8 cellular contexts compared by ENCODE assay signal in genomic region chr5:56329652-56330051, GRCh38.
A peak's percentile ranks its signal among the peaks of the same experiment; 100 is the strongest.
DNase-seq lines count a peak whose midpoint lies in the region; ATAC-seq and TF ChIP-seq lines count a peak whose summit lies in the region.

No MANE protein-coding gene starts in this region.

- no peaks in the 10 kb centered on the region for H3K36me3 ChIP-seq in mammary epithelial cell (ENCODE audit: insufficient read depth, low read length)

- H3K79me2 ChIP-seq in mammary epithelial cell (ENCODE audit: insufficient read depth, low read length): no peaks in the 10 kb centered on the region

- H3K4me1 Mint-ChIP-seq in effector memory CD8-positive, alpha-beta T cell (ENCODE audit: low read depth in 2 of 2): peaks cover 10 to 20% of the 10 kb centered on the region in 2 donors

- no peak overlapping the region for H3K4me2 ChIP-seq in mammary epithelial cell (ENCODE audit: insufficient read depth, low read depth, low read length)

- H3K9me3 Mint-ChIP-seq in effector memory CD8-positive, alpha-beta T cell: no peaks in the 10 kb centered on the region

- CTCF ChIA-PET in mammary epithelial cell (lab: Charles Lee; ENCODE audit: low non-redundant PET): no interaction called here

- no peaks in the 10 kb centered on the region for H4K20me1 ChIP-seq in mammary epithelial cell (ENCODE audit: insufficient read depth, low read length)

- 98% methylated on average over 3 of the region's 3 CpGs for WGBS in mammary epithelial cell (ENCODE audit: low coverage, missing lambda C conversion rate)

- H3K27ac ChIP-seq in mammary epithelial cell (ENCODE audit: insufficient read depth, low read depth, low read length): peak overlapping the region; percentile 56

- H3K27me3 Mint-ChIP-seq in effector memory CD8-positive, alpha-beta T cell: peaks cover 15 to 18% of the 10 kb centered on the region in 2 donors

- peaks cover 14% of the 10 kb centered on the region for H3K4me1 ChIP-seq in mammary epithelial cell (ENCODE audit: insufficient read depth, low read length)

- intact Hi-C loops in mammary epithelial cell (cut with micrococcal nuclease): no loop called here

- H3K27me3 ChIP-seq in mammary epithelial cell (ENCODE audit: insufficient read depth, low read length): no peaks in the 10 kb centered on the region

- peak; percentile 77 for DNase-seq in GM12865 (ENCODE audit: low read depth)
- DNase-seq in mammary epithelial cell: no peak
- no peak for DNase-seq in NCI-H2029 (lab: John Stamatoyannopoulos, UW)
- no peak for DNase-seq in inferior parietal cortex (ENCODE audit: extremely low spot score)
- no peak for DNase-seq in activated CD8-positive, alpha-beta memory T cell treated with anti-CD3 and anti-CD28 coated beads, Interleukin-2, amount 50 U/mL, for 4 hours
- no peak for DNase-seq in effector memory CD8-positive, alpha-beta T cell

- no peaks in the 10 kb centered on the region for H3K36me3 Mint-ChIP-seq in effector memory CD8-positive, alpha-beta T cell (ENCODE audit: insufficient read depth)

- no peak overlapping the region for H3K9ac ChIP-seq in mammary epithelial cell (ENCODE audit: insufficient read depth, low read length)

- H2AFZ ChIP-seq in mammary epithelial cell (ENCODE audit: low read depth, low read length): peak overlapping the region; percentile 34

- H3K4me3 Mint-ChIP-seq in effector memory CD8-positive, alpha-beta T cell: no peak overlapping the region

- H3K27ac Mint-ChIP-seq in effector memory CD8-positive, alpha-beta T cell: peak overlapping the region in 1 of 2 donors; percentile 35

- in situ Hi-C loops in mammary epithelial cell (cut with MboI; ENCODE audit: low sequenced_read_pairs in 2 of 2): no loop called here

- H3K4me3 ChIP-seq in GM12865 (ENCODE audit: low read depth, low read length) (no peak overlapping the region), mammary epithelial cell (replicated peaks in 1 of 3; ENCODE audit: insufficient read depth in 1 of 3, low read depth in 2 of 3, low read length in 3 of 3) (no peak overlapping the region)

- ATAC-seq in GM19372 (IDR thresholded peaks at IDR 0.05; ENCODE audit: low read depth, unreplicated experiment) (peak; percentile 46), HG03159 (IDR thresholded peaks at IDR 0.05; ENCODE audit: unreplicated experiment) (peak; percentile 49)
- no peak for ATAC-seq in effector memory CD8-positive, alpha-beta T cell (replicated peaks)

- no peak for TF ChIP-seq CTCF in GM12865 (IDR thresholded peaks at IDR 0.05; ENCODE audit: insufficient read depth, low read depth, low read length, missing control alignments)
- TF ChIP-seq CTCF in mammary epithelial cell (conservative IDR thresholded peaks at IDR 0.05 in 1 of 2, IDR thresholded peaks at IDR 0.05 in 1 of 2; ENCODE audit: extremely low read depth in 1 of 2, insufficient read depth in 1 of 2, low read depth in 1 of 2, low read length in 2 of 2): no peak

- no TSS peak for BruUV-seq in mammary epithelial cell (replicated peaks; lab: Mats Ljungman, UMichigan)

- H3K9me3 ChIP-seq in mammary epithelial cell (replicated peaks; ENCODE audit: insufficient read depth, low read length): no peaks in the 10 kb centered on the region

- dilution Hi-C loops in mammary epithelial cell (cut with HindIII; ENCODE audit: low sequenced_read_pairs): no loop called here
